Comparison of ENCODE assay signal across 15 cellular contexts in genomic region chr15:40049076-40049475, GRCh38. TPM values are rescaled to one million over a fixed set of nuclear protein-coding genes. Genes with fewer than 3 reads are reported as not detected.
DNase-seq lines count a peak whose midpoint lies in the region; ATAC-seq and TF ChIP-seq lines count a peak whose summit lies in the region.
"Had no signal": no experiment of that assay in that cellular context is flagged by ENCODE, and none has a peak within 500 bp of the region (broad histone marks: within the 10 kb centered on the region; RNA-seq: fewer than 3 reads in every experiment).

No MANE protein-coding gene starts in this region.

- H3K27me3 ChIP-seq in esophagus squamous epithelium (peaks cover 0 to 29% (median 0%) of the 10 kb centered on the region in 4 donors), stomach (no peaks in the 10 kb centered on the region)
- H3K27me3 ChIP-seq: neural progenitor cell had no signal

- no peak for DNase-seq in activated CD4-positive, alpha-beta T cell treated with anti-CD3 and anti-CD28 coated beads, Interleukin-2, amount 10 ng/mL, durations not matched to agents 7 days and 5 days
- DNase-seq in activated CD4-positive, alpha-beta T cell treated with anti-CD3 and anti-CD28 coated beads for 1 hour: no peak
- DNase-seq in SK-N-MC (ENCODE audit: low read depth, low spot score) (no peak), esophagus squamous epithelium (lab: John Stamatoyannopoulos, UW) (no peak), stomach (no peak), hypothalamus (lab: John Stamatoyannopoulos, UW) (no peak), NCI-H526 (lab: John Stamatoyannopoulos, UW) (no peak)
- DNase-seq: ACHN, amygdala, H7, hippocampal formation, left ventricle myocardium superior had no signal

- H3K36me3 ChIP-seq in SK-N-MC (ENCODE audit: insufficient read depth, low read length) (no peaks in the 10 kb centered on the region), esophagus squamous epithelium (no peaks in the 10 kb centered on the region), stomach (no peaks in the 10 kb centered on the region)
- H3K36me3 ChIP-seq: neural progenitor cell had no signal

- H3K4me3 Mint-ChIP-seq in activated CD4-positive, alpha-beta T cell treated with anti-CD3 and anti-CD28 coated beads, Interleukin-2, amount 10 ng/mL, durations not matched to agents 7 days and 5 days: no peak overlapping the region
- H3K4me3 Mint-ChIP-seq: neural progenitor cell had no signal

- intact Hi-C loops in esophagus squamous epithelium (cut with DNase I): loop anchor here (5.0 to 10.0 kb wide), 2 partner anchors 53 to 226 kb away; no protein-coding TSS in a partner anchor
- intact Hi-C loops in stomach (cut with DNase I; ENCODE audit: low total_unique reads): loop anchor here (5.0 kb wide), 2 partner anchors 63 to 223 kb away; no protein-coding TSS in a partner anchor

- peaks cover 16% of the 10 kb centered on the region for H3K36me3 Mint-ChIP-seq in activated CD4-positive, alpha-beta T cell treated with anti-CD3 and anti-CD28 coated beads, Interleukin-2, amount 10 ng/mL, durations not matched to agents 7 days and 5 days (ENCODE audit: low read depth)

- H3K4me3 ChIP-seq in SK-N-MC: no peak overlapping the region
- H3K4me3 ChIP-seq in esophagus squamous epithelium: no peak overlapping the region
- no peak overlapping the region for H3K4me3 ChIP-seq in stomach
- H3K4me3 ChIP-seq: neural progenitor cell had no signal

- CTCF ChIA-PET in activated CD4-positive, alpha-beta T cell treated with anti-CD3 and anti-CD28 coated beads, Interleukin-2, amount 10 ng/mL, durations not matched to agents 7 days and 5 days (lab: Charles Lee): interaction anchor here (0.7 to 3.8 kb wide), 8 partner anchors 11 to 278 kb away, joined by 3 to 30 read pairs (median 4); no protein-coding TSS in a partner anchor

- no peaks in the 10 kb centered on the region for H3K9me3 Mint-ChIP-seq in activated CD4-positive, alpha-beta T cell treated with anti-CD3 and anti-CD28 coated beads, Interleukin-2, amount 10 ng/mL, durations not matched to agents 7 days and 5 days

- no peak overlapping the region for H3K9ac ChIP-seq in SK-N-MC (ENCODE audit: insufficient read length)
- H3K9ac ChIP-seq: neural progenitor cell had no signal

- peaks cover 29 to 59% (median 41%) of the 10 kb centered on the region in 3 donors for H3K4me1 ChIP-seq in esophagus squamous epithelium
- H3K4me1 ChIP-seq in stomach: peaks cover 15 to 58% (median 44%) of the 10 kb centered on the region in 4 donors

- TF ChIP-seq EP300 in stomach (IDR thresholded peaks at IDR 0.05): no peak

- 88 to 93% methylated on average over 3 of the region's 3 CpGs for WGBS in esophagus squamous epithelium, 2 donors
- 86 to 95% (median 92%) methylated on average over 3 of the region's 3 CpGs for WGBS in stomach, 5 donors

- no peak for ATAC-seq in HG02870 (IDR thresholded peaks at IDR 0.05; ENCODE audit: unreplicated experiment)
- ATAC-seq: left ventricle myocardium superior, sciatic nerve had no signal

- H3K27ac Mint-ChIP-seq in activated CD4-positive, alpha-beta T cell treated with anti-CD3 and anti-CD28 coated beads, Interleukin-2, amount 10 ng/mL, durations not matched to agents 7 days and 5 days: peak overlapping the region; percentile 41
- H3K27ac Mint-ChIP-seq: neural progenitor cell had no signal

- peak overlapping the region; percentile 70 for H3K27ac ChIP-seq in SK-N-MC
- peak overlapping the region in 3 of 4 donors; percentile 44 to 71 (median 49) for H3K27ac ChIP-seq in esophagus squamous epithelium
- H3K27ac ChIP-seq in stomach: peak overlapping the region in 3 of 5 donors; percentile 63 to 76 (median 66)
- H3K27ac ChIP-seq: neural progenitor cell had no signal

- H3K27me3 Mint-ChIP-seq in activated CD4-positive, alpha-beta T cell treated with anti-CD3 and anti-CD28 coated beads, Interleukin-2, amount 10 ng/mL, durations not matched to agents 7 days and 5 days: no peaks in the 10 kb centered on the region

- POLR2A ChIA-PET in activated CD4-positive, alpha-beta T cell treated with anti-CD3 and anti-CD28 coated beads, Interleukin-2, amount 10 ng/mL, durations not matched to agents 7 days and 5 days (lab: Charles Lee): no interaction called here

- TF ChIP-seq POLR2A in esophagus squamous epithelium (IDR thresholded peaks at IDR 0.05) (no peak), stomach (IDR thresholded peaks at IDR 0.05) (no peak)

- H3K9me3 ChIP-seq in SK-N-MC (ENCODE audit: low read depth, low read length) (no peaks in the 10 kb centered on the region), esophagus squamous epithelium (no peaks in the 10 kb centered on the region), stomach (no peaks in the 10 kb centered on the region)

- TF ChIP-seq CTCF in esophagus squamous epithelium (IDR thresholded peaks at IDR 0.05): no peak
- no peak for TF ChIP-seq CTCF in stomach (IDR thresholded peaks at IDR 0.05)

- peaks cover 78% of the 10 kb centered on the region for H3K4me1 Mint-ChIP-seq in activated CD4-positive, alpha-beta T cell treated with anti-CD3 and anti-CD28 coated beads, Interleukin-2, amount 10 ng/mL, durations not matched to agents 7 days and 5 days

RNA-seq across cellular contexts. Expression of gene SRP14, which starts 10.1 kb away (rescaled TPM):
- total RNA-seq in activated CD4-positive, alpha-beta T cell treated with anti-CD3 and anti-CD28 coated beads, Interleukin-2, amount 10 ng/mL, durations not matched to agents 7 days and 5 days: 100 to 1,000 TPM; 145 to 150 TPM
- total RNA-seq in esophagus squamous epithelium (100 to 1,000 TPM; 177 to 369 (median 237) TPM), stomach (100 to 1,000 TPM in 3 of 5 donors, 10 to 100 TPM in 2; 72.4 to 350 (median 168) TPM)
- 100 to 1,000 TPM; 369 to 411 (median 382) TPM for polyA plus RNA-seq in stomach

RNA-seq across cellular contexts. Expression of gene BMF, which starts 59.6 kb away (rescaled TPM):
- total RNA-seq in activated CD4-positive, alpha-beta T cell treated with anti-CD3 and anti-CD28 coated beads, Interleukin-2, amount 10 ng/mL, durations not matched to agents 7 days and 5 days: 1 to 10 TPM; 8.5 to 8.6 TPM
- 1 to 10 TPM in 2 of 4 donors, under 1 TPM in 2; 0.31 to 4.4 (median 1.4) TPM for total RNA-seq in esophagus squamous epithelium
- 10 to 100 TPM in 3 of 5 donors, 1 to 10 TPM in 2; 2.2 to 11.7 (median 10.7) TPM for total RNA-seq in stomach
- polyA plus RNA-seq in stomach: 1 to 10 TPM; 3.8 to 6.5 (median 5.1) TPM
